ENCODE assay signal across 8 cellular contexts in the genomic region with DNA sequence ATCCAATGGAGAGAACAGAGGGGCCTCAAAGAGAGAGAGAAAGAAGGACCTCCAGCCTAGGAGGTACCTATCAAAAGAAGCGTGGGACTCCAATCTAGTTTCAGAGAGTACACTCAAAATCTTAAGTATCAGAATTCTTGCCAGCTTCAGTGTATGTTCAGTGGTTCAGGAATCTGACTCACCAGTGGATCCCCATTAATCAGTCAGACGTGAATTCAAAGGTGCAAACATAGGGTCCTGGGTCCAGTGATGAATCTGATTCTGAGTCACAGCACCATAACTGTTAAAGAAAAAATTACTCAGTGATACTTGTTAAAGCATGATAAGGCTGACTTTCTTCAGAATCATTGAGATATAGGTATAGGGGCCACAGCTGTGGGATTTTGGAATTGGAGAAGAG. TPM values are rescaled to one million over a fixed set of nuclear protein-coding genes. Genes with fewer than 3 reads are reported as not detected.
DNase-seq lines count a peak whose midpoint lies in the region; ATAC-seq, FAIRE-seq and TF ChIP-seq lines count a peak whose summit lies in the region.
"Had no signal": no experiment of that assay in that cellular context is flagged by ENCODE, and none has a peak within 500 bp of the region (broad histone marks: within the 10 kb centered on the region; RNA-seq: fewer than 3 reads in every experiment).

No MANE protein-coding gene starts in this region.

- no peak for TF ChIP-seq EP300 in GM12878 (IDR thresholded peaks at IDR 0.05; ENCODE audit: borderline replicate concordance in 1 of 2, control insufficient read depth in 1 of 2, low read depth in 2 of 2, low read length in 2 of 2)

- POLR2A ChIA-PET in GM12878 (lab: Charles Lee) = no interaction called here

- DNase-seq in Daoy (ENCODE audit: low read depth) = peak; percentile 46
- no peak for DNase-seq in GM12878 (ENCODE audit: low read depth, low spot score)
- peak; percentile 2 for DNase-seq in pulmonary artery endothelial cell (ENCODE audit: low read depth, low spot score)
- DNase-seq in left ventricle myocardium superior = no peak
- no peak for DNase-seq in DMS 273 treated with DMSO at 0.1 percent for 48 hours (lab: John Stamatoyannopoulos, UW)
- DNase-seq: glutamatergic neuron had no signal

- H3K27me3 ChIP-seq in GM12878 (replicated peaks in 1 of 2; ENCODE audit: control insufficient read depth in 2 of 2, insufficient read depth in 2 of 2, low read length in 1 of 2) = no peaks in the 10 kb centered on the region

- RAD21 ChIA-PET in GM12878 (lab: Charles Lee; ENCODE audit: unreplicated experiment) = no interaction called here

- no peak overlapping the region for H3K9ac ChIP-seq in GM12878 (ENCODE audit: control insufficient read depth, insufficient read depth, low read length)

- H3K4me3 ChIP-seq in GM12878 = no peak overlapping the region

- H3K4me1 ChIP-seq in GM12878 (ENCODE audit: control insufficient read depth, insufficient read depth, low read length) = no peaks in the 10 kb centered on the region

- H3K27ac ChIP-seq in GM12878 (ENCODE audit: control insufficient read depth, insufficient read depth) = no peak overlapping the region

- TF ChIP-seq CTCF in GM12878 (IDR thresholded peaks at IDR 0.05 in 2 of 3, conservative IDR thresholded peaks at IDR 0.05 in 1 of 3; ENCODE audit: control insufficient read depth in 2 of 3, extremely low read depth in 1 of 3, insufficient read depth in 1 of 3, low read depth in 3 of 3, low read length in 3 of 3) = no peak

- SMC1A ChIA-PET in GM12878 (lab: Charles Lee; ENCODE audit: uncharacterized antibody, unreplicated experiment) = no interaction called here

- no peak overlapping the region for H2AFZ ChIP-seq in GM12878 (ENCODE audit: control insufficient read depth, low read depth, low read length)

- peaks cover 0 to 2% of the 10 kb centered on the region in 2 experiments; a peak in 2 of 4 replicates for H3K36me3 ChIP-seq in GM12878 (ENCODE audit: control insufficient read depth in 2 of 2, insufficient read depth in 2 of 2, low read length in 1 of 2)

- in situ Hi-C loops in GM12878 (cut with MboI) = no loop called here

- peaks cover 8% of the 10 kb centered on the region for H3K79me2 ChIP-seq in GM12878 (ENCODE audit: control insufficient read depth, insufficient read depth, low read length)

- no peaks in the 10 kb centered on the region for H3K9me3 ChIP-seq in GM12878 (replicated peaks; ENCODE audit: control insufficient read depth, insufficient read depth, low read length)

- ATAC-seq in HG03439 (IDR thresholded peaks at IDR 0.05; ENCODE audit: unreplicated experiment) (peak; percentile 52), GM12878 (peak; percentile 52), GM19328 (IDR thresholded peaks at IDR 0.05; ENCODE audit: unreplicated experiment) (no peak), left ventricle myocardium superior (no peak)

- FAIRE-seq in GM12878 (lab: Jason Lieb, UNC) = no peak

- no peak for TF ChIP-seq RAD21 in GM12878 (IDR thresholded peaks at IDR 0.05; ENCODE audit: insufficient read depth, low read depth, low read length)

- H3K4me2 ChIP-seq in GM12878 (ENCODE audit: control insufficient read depth, insufficient read depth) = no peak overlapping the region

- CTCF ChIA-PET in GM12878 (lab: Yijun Ruan, JAX) = interaction anchor here (1.0 kb wide), 1 partner anchor 11 kb away, joined by 4 read pairs; no protein-coding TSS in a partner anchor

- no TSS peak for BruUV-seq in GM12878 (replicated peaks; lab: Mats Ljungman, UMichigan)

- intact Hi-C loops in GM12878 (cut with micrococcal nuclease; ENCODE audit: unreplicated experiment) (loop anchor here (2.0 kb wide), 1 partner anchor 15 kb away; no protein-coding TSS in a partner anchor), left ventricle myocardium superior (cut with micrococcal nuclease) (no loop called here)

- 33% methylated on average over 2 of the region's 2 CpGs for WGBS in GM12878 (ENCODE audit: insufficient coverage, insufficient replicate concordance, low lambda C conversion rate, missing lambda C conversion rate)

- TF ChIP-seq POLR2A in GM12878 (IDR thresholded peaks at IDR 0.05; ENCODE audit: low read depth, low read length) = no peak

- H4K20me1 ChIP-seq in GM12878 (ENCODE audit: control insufficient read depth, insufficient read depth) = no peaks in the 10 kb centered on the region

TF ChIP-seq in GM12878, 131 proteins besides CTCF, POLR2A, EP300 and RAD21:
- TF ChIP-seq FOXM1 (IDR thresholded peaks at IDR 0.05; ENCODE audit: low read depth, low read length) = no peak
- TF ChIP-seq KDM1A (IDR thresholded peaks at IDR 0.05; ENCODE audit: borderline replicate concordance) = no peak
- TF ChIP-seq GATAD2B (conservative IDR thresholded peaks at IDR 0.05; ENCODE audit: low read depth) = no peak
- no peak for TF ChIP-seq HDAC2 (IDR thresholded peaks at IDR 0.05)
- no peak for TF ChIP-seq ZNF207 (IDR thresholded peaks at IDR 0.05; ENCODE audit: borderline replicate concordance)
- TF ChIP-seq PAX5 (IDR thresholded peaks at IDR 0.05; ENCODE audit: borderline replicate concordance, low read depth, low read length) = no peak
- TF ChIP-seq RAD51 (IDR thresholded peaks at IDR 0.05) = no peak
- peak; percentile 40; the same call in 1 of the 2 replicates for TF ChIP-seq JUNB (IDR thresholded peaks at IDR 0.05)
TF ChIP-seq in GM12878: peak in this region for 1.

RNA-seq across cellular contexts. Expression of a gene that starts 33.2 kb away (rescaled TPM):
- 37.8 and 38.5 TPM in 2 replicates for total RNA-seq in Daoy (2014; rRNA removed; shearing (Covaris generic))
- 273 TPM in 2 replicates for total RNA-seq in GM12878 (2013; cell fraction: nucleolus; rRNA removed)
- total RNA-seq in GM12878 (2014; rRNA removed) = 32.9 and 35.7 TPM in 2 replicates
- 35.6 and 41.4 TPM in 2 replicates for total RNA-seq in GM12878 (2014; rRNA removed; fragmentation: Illumina TruSeq; extraction: Trizol)
- total RNA-seq in GM12878 (2021) = 55.6 and 69.4 TPM in 2 replicates
- 9.5 TPM for polyA plus RNA-seq in GM12878 (2011; ENCODE audit: low read depth)
- polyA plus RNA-seq in GM12878 (2011; rRNA removed) = 38.9 and 69.8 TPM in 2 replicates
- 19.7 and 20.9 TPM in 2 replicates for polyA plus RNA-seq in GM12878 (2011; cell fraction: cytosol; rRNA removed)
- 69.7 and 82.9 TPM in 2 replicates for polyA plus RNA-seq in GM12878 (2011; cell fraction: nucleus; rRNA removed)
- 20.0 and 23.5 TPM in 2 replicates for polyA plus RNA-seq in GM12878 (2012)
- 22.3 and 26.9 TPM in 2 replicates for polyA plus RNA-seq in GM12878 (2014; fragmentation: Illumina TruSeq; extraction: Trizol)
- polyA plus RNA-seq in GM12878 (2014; fragmentation: Nextera tagmentation; extraction: Ambion mirVana) = 10 to 100 TPM; 12.3 to 16.3 TPM
- 12.3 and 15.2 TPM in 2 replicates for polyA plus RNA-seq in GM12878 (2014; rRNA removed)
- polyA plus RNA-seq in GM12878 (2016; fragmentation: Nextera tagmentation; extraction: Ambion mirVana) = 10 to 100 TPM; 44.8 to 47.5 TPM
- 170 and 178 TPM in 2 replicates for polyA minus RNA-seq in GM12878 (2011; rRNA and poly(A)+ RNA removed)
- polyA minus RNA-seq in GM12878 (2011; cell fraction: cytosol; rRNA and poly(A)+ RNA removed) = 83.8 and 99.2 TPM in 2 replicates
- polyA minus RNA-seq in GM12878 (2011; cell fraction: nucleus; rRNA and poly(A)+ RNA removed) = 225 and 375 TPM in 2 replicates
- 41.0 and 49.9 TPM in 2 replicates for total RNA-seq in pulmonary artery endothelial cell
- 19.0 TPM for total RNA-seq in left ventricle myocardium superior

Comparison
In these comparisons a context has a peak if more than half of its experiments do, and no peak if none do; other contexts are left out.
1. DNase-seq: peak in Daoy (single experiment) and pulmonary artery endothelial cell (single experiment); none in GM12878 (single experiment), left ventricle myocardium superior (single experiment) and DMS 273 treated with DMSO at 0.1 percent for 48 hours (single experiment).
2. ATAC-seq: peak in HG03439 (single experiment) and GM12878 (single experiment); none in GM19328 (single experiment) and left ventricle myocardium superior (single experiment).